23 cellular contexts compared by ENCODE assay signal in genomic region chr11:31959711-31960110, GRCh38.
DNase-seq lines count a peak whose midpoint lies in the region; ATAC-seq, FAIRE-seq and TF ChIP-seq lines count a peak whose summit lies in the region.
"Had no signal": no experiment of that assay in that cellular context is flagged by ENCODE, and none has a peak within 500 bp of the region (broad histone marks: within the 10 kb centered on the region; RNA-seq: fewer than 3 reads in every experiment).

No MANE protein-coding gene starts in this region.

- no peak for TF ChIP-seq CTCF in NB4 (IDR thresholded peaks at IDR 0.05; ENCODE audit: low read depth, low read length)
- no peak for TF ChIP-seq CTCF in H1 (IDR thresholded peaks at IDR 0.05; ENCODE audit: control extremely low read depth in 1 of 3, insufficient read depth in 1 of 3, low read depth in 1 of 3, low read length in 3 of 3)
- TF ChIP-seq CTCF in lower lobe of right lung (IDR thresholded peaks at IDR 0.05), result no peak

- DNase-seq in ELR (ENCODE audit: low read depth) (peak; percentile 78), NB4 (ENCODE audit: low read depth) (peak; percentile 8), H1 (ENCODE audit: low read depth in 1 of 2, low spot score in 2 of 2) (no peak), mesendoderm (peak; percentile 84), small intestine (no peak), lower lobe of right lung (no peak)
- DNase-seq: activated CD4-positive, alpha-beta T cell treated with anti-CD3 and anti-CD28 coated beads, Interleukin-2, amount 10 ng/mL, durations not matched to agents 7 days and 5 days; activated CD8-positive, alpha-beta memory T cell treated with anti-CD3 and anti-CD28 coated beads, Interleukin-2, amount 50 U/mL, for 4 hours; activated effector memory CD4-positive, alpha-beta T cell treated with anti-CD3 and anti-CD28 coated beads, Interleukin-2, amount 50 U/mL, for 16 hours; AML-193; DMS79 treated with DMSO at 0.1 percent for 48 hours; NCI-H146; posterior cingulate gyrus; SJCRH30; stimulated activated CD4-positive, alpha-beta T cell treated with anti-CD3 and anti-CD28 coated beads, Interleukin-1b, Interleukin-23, amount 100 ng/mL, for 48 hours; stimulated activated naive CD4-positive, alpha-beta T cell treated with Interleukin-2 at 50 U/mL for 16 hours; T-helper 1 cell; thyroid gland had no signal

- CTCF ChIA-PET in H1 (lab: Charles Lee; ENCODE audit: partially characterized antibody), result interaction anchor here (0.8 to 5.2 kb wide), 20 partner anchors 10 to 619 kb away, joined by 3 to 71 read pairs (median 14); no protein-coding TSS in a partner anchor

- no peak overlapping the region for H2BK20ac ChIP-seq in H1 (ENCODE audit: low read length)

- H2BK15ac ChIP-seq in H1 (ENCODE audit: low read length) (no peak overlapping the region), mesendoderm (replicated peaks; ENCODE audit: low read depth) (no peak overlapping the region)

- H3K9me3 Mint-ChIP-seq in stimulated activated memory B cell treated with anti-CD40 and anti-IgM and Interleukin-4, amounts not matched to agents 10 μg/mL and 1 μg/mL and 100 μg/mL, for 72 hours, result no peaks in the 10 kb centered on the region
- H3K9me3 Mint-ChIP-seq: activated CD4-positive, alpha-beta T cell treated with anti-CD3 and anti-CD28 coated beads, Interleukin-2, amount 10 ng/mL, durations not matched to agents 7 days and 5 days; central memory CD8-positive, alpha-beta T cell; nephron had no signal

- H4K5ac ChIP-seq in H1 (ENCODE audit: insufficient read length, low read depth, low read length) (no peak overlapping the region), mesendoderm (ENCODE audit: low read length) (no peak overlapping the region)

- H3K27ac ChIP-seq in H1 (ENCODE audit: low read depth, low read length), result no peak overlapping the region
- H3K27ac ChIP-seq in mesendoderm (ENCODE audit: low read depth, low read length), result no peak overlapping the region
- no peak overlapping the region for H3K27ac ChIP-seq in small intestine (ENCODE audit: low read depth in 1 of 2, low read length in 1 of 2)
- no peak overlapping the region for H3K27ac ChIP-seq in lower lobe of right lung
- H3K27ac ChIP-seq: epithelial cell of prostate, SJCRH30, thyroid gland had no signal

- H4K8ac ChIP-seq in H1 (ENCODE audit: extremely low read depth, insufficient read depth, low read length) (no peak overlapping the region), mesendoderm (ENCODE audit: low read depth, low read length) (no peak overlapping the region)

- H2BK5ac ChIP-seq in H1 (ENCODE audit: low read depth, low read length) (no peak overlapping the region), mesendoderm (ENCODE audit: low read length) (no peak overlapping the region)

- POLR2A ChIA-PET in H1 (lab: Charles Lee; ENCODE audit: partially characterized antibody), result interaction anchor here (1.1 kb wide), 1 partner anchor 13 kb away, joined by 3 read pairs; no protein-coding TSS in a partner anchor

- H3K36me3 Mint-ChIP-seq in stimulated activated memory B cell treated with anti-CD40 and anti-IgM and Interleukin-4, amounts not matched to agents 10 μg/mL and 1 μg/mL and 100 μg/mL, for 72 hours, result no peaks in the 10 kb centered on the region

- 80% methylated on average over 6 of the region's 6 CpGs; no CpG with 5 or more reads in 1 of the 2 experiments for WGBS in H1 (ENCODE audit: extremely low coverage in 1 of 2, insufficient coverage in 1 of 2, insufficient read length in 1 of 2, insufficient replicate concordance in 2 of 2, low coverage in 1 of 2, low lambda C conversion rate in 2 of 2, missing lambda C conversion rate in 1 of 2), 2 experiments
- WGBS in mesendoderm (ENCODE audit: extremely low coverage, insufficient coverage, low lambda C conversion rate), result no CpG with 5 or more reads among the region's 6 CpGs
- WGBS in small intestine, 3 donors, result 82 to 84% (median 83%) methylated on average over 6 of the region's 6 CpGs

- peaks cover 0 to 5% (median 0%) of the 10 kb centered on the region in 4 experiments; a peak in 1 of 7 replicates for H3K4me1 ChIP-seq in H1 (replicated peaks in 1 of 4; ENCODE audit: control insufficient read depth in 3 of 4, insufficient read depth in 4 of 4, low read length in 3 of 4)
- peaks cover 2% of the 10 kb centered on the region for H3K4me1 ChIP-seq in mesendoderm (ENCODE audit: control insufficient read depth, low read depth, low read length)
- no peaks in the 10 kb centered on the region for H3K4me1 ChIP-seq in small intestine (ENCODE audit: control insufficient read depth in 2 of 2, insufficient read depth in 1 of 2, low read depth in 1 of 2, low read length in 1 of 2)
- H3K4me1 ChIP-seq in lower lobe of right lung, result no peaks in the 10 kb centered on the region
- H3K4me1 ChIP-seq: SJCRH30, thyroid gland had no signal

- intact Hi-C loops in lower lobe of right lung (cut with DNase I), result no loop called here

- no peak overlapping the region for H3K4me3 Mint-ChIP-seq in stimulated activated memory B cell treated with anti-CD40 and anti-IgM and Interleukin-4, amounts not matched to agents 10 μg/mL and 1 μg/mL and 100 μg/mL, for 72 hours
- H3K4me3 Mint-ChIP-seq: activated CD4-positive, alpha-beta T cell treated with anti-CD3 and anti-CD28 coated beads, Interleukin-2, amount 10 ng/mL, durations not matched to agents 7 days and 5 days; central memory CD8-positive, alpha-beta T cell; nephron had no signal

- H3K56ac ChIP-seq in H1 (replicated peaks; ENCODE audit: insufficient read length, low read depth, low read length), result no peak overlapping the region
- no peak overlapping the region for H3K56ac ChIP-seq in mesendoderm (ENCODE audit: low read length)

- no peak overlapping the region for H4K91ac ChIP-seq in H1 (replicated peaks; ENCODE audit: insufficient read length, low read length)

- H2AK5ac ChIP-seq in H1 (ENCODE audit: low read depth, low read length), result no peak overlapping the region
- H2AK5ac ChIP-seq in mesendoderm (ENCODE audit: low read length), result no peak overlapping the region

- H3K9me3 ChIP-seq in H1 (ENCODE audit: insufficient read depth in 2 of 2, low read depth in 1 of 2, low read length in 1 of 2), result no peaks in the 10 kb centered on the region
- H3K9me3 ChIP-seq in small intestine (ENCODE audit: control insufficient read depth, low read depth), result no peaks in the 10 kb centered on the region
- H3K9me3 ChIP-seq in lower lobe of right lung, result no peaks in the 10 kb centered on the region
- H3K9me3 ChIP-seq: SJCRH30, thyroid gland had no signal

- H3K4me1 Mint-ChIP-seq in stimulated activated memory B cell treated with anti-CD40 and anti-IgM and Interleukin-4, amounts not matched to agents 10 μg/mL and 1 μg/mL and 100 μg/mL, for 72 hours, result no peaks in the 10 kb centered on the region
- H3K4me1 Mint-ChIP-seq: activated CD4-positive, alpha-beta T cell treated with anti-CD3 and anti-CD28 coated beads, Interleukin-2, amount 10 ng/mL, durations not matched to agents 7 days and 5 days; central memory CD8-positive, alpha-beta T cell; nephron had no signal

- no peak overlapping the region for H3K4me3 ChIP-seq in NB4 (ENCODE audit: low read depth, low read length)
- H3K4me3 ChIP-seq in H1 (ENCODE audit: extremely low read depth in 1 of 4, insufficient read depth in 2 of 4, low read depth in 3 of 4, low read length in 4 of 4), result no peak overlapping the region
- no peak overlapping the region for H3K4me3 ChIP-seq in mesendoderm (ENCODE audit: low read length)
- no peak overlapping the region for H3K4me3 ChIP-seq in small intestine (ENCODE audit: low read depth in 1 of 2, low read length in 2 of 2)
- no peak overlapping the region for H3K4me3 ChIP-seq in lower lobe of right lung
- H3K4me3 ChIP-seq: SJCRH30, thyroid gland had no signal

- H3K4me2 ChIP-seq in H1 (ENCODE audit: insufficient read depth in 1 of 2, low read depth in 2 of 2, low read length in 2 of 2) (no peak overlapping the region), mesendoderm (ENCODE audit: low read length) (no peak overlapping the region)

- H3K27me3 Mint-ChIP-seq in stimulated activated memory B cell treated with anti-CD40 and anti-IgM and Interleukin-4, amounts not matched to agents 10 μg/mL and 1 μg/mL and 100 μg/mL, for 72 hours, result no peaks in the 10 kb centered on the region
- H3K27me3 Mint-ChIP-seq: activated CD4-positive, alpha-beta T cell treated with anti-CD3 and anti-CD28 coated beads, Interleukin-2, amount 10 ng/mL, durations not matched to agents 7 days and 5 days; central memory CD8-positive, alpha-beta T cell had no signal

- H3K79me2 ChIP-seq in H1 (ENCODE audit: control insufficient read depth in 1 of 2, insufficient read depth in 2 of 2, low read length in 2 of 2) (no peaks in the 10 kb centered on the region), mesendoderm (ENCODE audit: control insufficient read depth, insufficient read depth, low read length) (no peaks in the 10 kb centered on the region)

- H3K79me1 ChIP-seq in H1 (ENCODE audit: low read depth, low read length), result no peaks in the 10 kb centered on the region
- H3K79me1 ChIP-seq in mesendoderm (ENCODE audit: low read length), result no peaks in the 10 kb centered on the region

- no peak for TF ChIP-seq EP300 in H1 (IDR thresholded peaks at IDR 0.05; ENCODE audit: borderline replicate concordance in 1 of 2, low read depth in 2 of 2, low read length in 2 of 2)

- H2BK120ac ChIP-seq in H1 (replicated peaks; ENCODE audit: low read depth, low read length) (no peak overlapping the region), mesendoderm (ENCODE audit: low read depth, low read length) (no peak overlapping the region)

- TF ChIP-seq POLR2A in NB4 (IDR thresholded peaks at IDR 0.05; ENCODE audit: extremely low read depth, insufficient read length), result no peak
- TF ChIP-seq POLR2A in H1 (IDR thresholded peaks at IDR 0.05; ENCODE audit: control extremely low read depth in 1 of 2, low read depth in 2 of 2, low read length in 2 of 2), result no peak

- no peak for TF ChIP-seq RAD21 in H1 (IDR thresholded peaks at IDR 0.05 in 1 of 2, conservative IDR thresholded peaks at IDR 0.05 in 1 of 2; ENCODE audit: low read depth in 2 of 2, low read length in 2 of 2)

- H3K36me3 ChIP-seq in H1 (ENCODE audit: control insufficient read depth in 2 of 4, insufficient read depth in 4 of 4, low read length in 3 of 4) (no peaks in the 10 kb centered on the region), mesendoderm (ENCODE audit: control insufficient read depth, insufficient read depth, low read length) (no peaks in the 10 kb centered on the region), small intestine (ENCODE audit: control insufficient read depth in 2 of 2, insufficient read depth in 2 of 2, low read length in 2 of 2) (no peaks in the 10 kb centered on the region), lower lobe of right lung (no peaks in the 10 kb centered on the region)
- H3K36me3 ChIP-seq: SJCRH30, thyroid gland had no signal

- no peak overlapping the region for H3K14ac ChIP-seq in H1 (ENCODE audit: insufficient read length)

- no peak for ATAC-seq in stimulated activated memory B cell treated with anti-CD40 and anti-IgM and Interleukin-4, amounts not matched to agents 10 μg/mL and 1 μg/mL and 100 μg/mL, for 72 hours
- ATAC-seq in lower lobe of right lung, result no peak
- ATAC-seq: left lobe of liver had no signal

- no peak overlapping the region for H2BK12ac ChIP-seq in H1 (ENCODE audit: low read depth, low read length)

- H3K18ac ChIP-seq in H1 (ENCODE audit: extremely low read depth, low read length) (no peak overlapping the region), mesendoderm (ENCODE audit: low read length) (no peak overlapping the region)

- H4K20me1 ChIP-seq in H1 (replicated peaks in 1 of 2; ENCODE audit: control insufficient read depth in 1 of 2, insufficient read depth in 2 of 2, low read length in 2 of 2), result no peaks in the 10 kb centered on the region

- H3K23ac ChIP-seq in H1 (ENCODE audit: insufficient read length), result no peak overlapping the region
- H3K23ac ChIP-seq in mesendoderm (ENCODE audit: low read length), result no peak overlapping the region

- no peak overlapping the region for H3K4ac ChIP-seq in H1 (replicated peaks; ENCODE audit: insufficient read length, low read depth, low read length)
- H3K4ac ChIP-seq in mesendoderm (ENCODE audit: low read depth, low read length), result no peak overlapping the region

- H3K23me2 ChIP-seq in H1 (ENCODE audit: low read depth, low read length), result no peaks in the 10 kb centered on the region

- no peak overlapping the region for H3K27ac Mint-ChIP-seq in stimulated activated memory B cell treated with anti-CD40 and anti-IgM and Interleukin-4, amounts not matched to agents 10 μg/mL and 1 μg/mL and 100 μg/mL, for 72 hours
- H3K27ac Mint-ChIP-seq: activated CD4-positive, alpha-beta T cell treated with anti-CD3 and anti-CD28 coated beads, Interleukin-2, amount 10 ng/mL, durations not matched to agents 7 days and 5 days; nephron had no signal

- FAIRE-seq in H1 (lab: Jason Lieb, UNC), result no peak
- no peak for FAIRE-seq in small intestine (lab: Jason Lieb, UNC)

- H3K9ac ChIP-seq in H1 (replicated peaks in 1 of 4; ENCODE audit: extremely low read depth in 1 of 4, low read depth in 3 of 4, low read length in 3 of 4) (no peak overlapping the region; a peak in 1 of 7 replicates), mesendoderm (ENCODE audit: low read length) (no peak overlapping the region)

- 0 out of 2 replicates have a peak overlapping the region, but pooled peaks have one; percentile 56 for H2AFZ ChIP-seq in H1 (ENCODE audit: low read length)

- H3K27me3 ChIP-seq in H1 (replicated peaks in 1 of 4; ENCODE audit: control insufficient read depth in 3 of 4, extremely low read depth in 1 of 4, insufficient read depth in 3 of 4, low read length in 3 of 4) (no peaks in the 10 kb centered on the region; a peak in 1 of 7 replicates), mesendoderm (ENCODE audit: insufficient read depth, low read length, poor library complexity) (no peaks in the 10 kb centered on the region), small intestine (ENCODE audit: control insufficient read depth in 2 of 2, insufficient read depth in 2 of 2, low read length in 2 of 2) (no peaks in the 10 kb centered on the region), lower lobe of right lung (ENCODE audit: low read depth) (peaks cover 3% of the 10 kb centered on the region)
- H3K27me3 ChIP-seq: SJCRH30, thyroid gland had no signal

Comparison
In these comparisons a context has a peak if more than half of its experiments do, and no peak if none do; other contexts are left out.
1. DNase-seq: peak in ELR (single experiment), NB4 (single experiment) and mesendoderm (single experiment); none in H1 (0 of 2), small intestine (single experiment) and lower lobe of right lung (single experiment).